In genomic region chr10:99995713-99996112, GRCh38 we compare ENCODE assay signal across 1 cellular context.
TF ChIP-seq lines count a peak whose summit lies in the region.

No MANE protein-coding gene starts in this region.

TF ChIP-seq in SK-N-SH, 30 proteins besides CTCF, POLR2A, EP300 and RAD21 (continued from another document):
- TF ChIP-seq REST (IDR thresholded peaks at IDR 0.05; ENCODE audit: low read depth, low read length) = no peak
- TF ChIP-seq, protein P1, sequence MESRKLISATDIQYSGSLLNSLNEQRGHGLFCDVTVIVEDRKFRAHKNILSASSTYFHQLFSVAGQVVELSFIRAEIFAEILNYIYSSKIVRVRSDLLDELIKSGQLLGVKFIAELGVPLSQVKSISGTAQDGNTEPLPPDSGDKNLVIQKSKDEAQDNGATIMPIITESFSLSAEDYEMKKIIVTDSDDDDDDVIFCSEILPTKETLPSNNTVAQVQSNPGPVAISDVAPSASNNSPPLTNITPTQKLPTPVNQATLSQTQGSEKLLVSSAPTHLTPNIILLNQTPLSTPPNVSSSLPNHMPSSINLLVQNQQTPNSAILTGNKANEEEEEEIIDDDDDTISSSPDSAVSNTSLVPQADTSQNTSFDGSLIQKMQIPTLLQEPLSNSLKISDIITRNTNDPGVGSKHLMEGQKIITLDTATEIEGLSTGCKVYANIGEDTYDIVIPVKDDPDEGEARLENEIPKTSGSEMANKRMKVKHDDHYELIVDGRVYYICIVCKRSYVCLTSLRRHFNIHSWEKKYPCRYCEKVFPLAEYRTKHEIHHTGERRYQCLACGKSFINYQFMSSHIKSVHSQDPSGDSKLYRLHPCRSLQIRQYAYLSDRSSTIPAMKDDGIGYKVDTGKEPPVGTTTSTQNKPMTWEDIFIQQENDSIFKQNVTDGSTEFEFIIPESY (IDR thresholded peaks at IDR 0.05; ENCODE audit: borderline replicate concordance, low read depth) = no peak
